8 cellular contexts compared by ENCODE assay signal in the genomic region with DNA sequence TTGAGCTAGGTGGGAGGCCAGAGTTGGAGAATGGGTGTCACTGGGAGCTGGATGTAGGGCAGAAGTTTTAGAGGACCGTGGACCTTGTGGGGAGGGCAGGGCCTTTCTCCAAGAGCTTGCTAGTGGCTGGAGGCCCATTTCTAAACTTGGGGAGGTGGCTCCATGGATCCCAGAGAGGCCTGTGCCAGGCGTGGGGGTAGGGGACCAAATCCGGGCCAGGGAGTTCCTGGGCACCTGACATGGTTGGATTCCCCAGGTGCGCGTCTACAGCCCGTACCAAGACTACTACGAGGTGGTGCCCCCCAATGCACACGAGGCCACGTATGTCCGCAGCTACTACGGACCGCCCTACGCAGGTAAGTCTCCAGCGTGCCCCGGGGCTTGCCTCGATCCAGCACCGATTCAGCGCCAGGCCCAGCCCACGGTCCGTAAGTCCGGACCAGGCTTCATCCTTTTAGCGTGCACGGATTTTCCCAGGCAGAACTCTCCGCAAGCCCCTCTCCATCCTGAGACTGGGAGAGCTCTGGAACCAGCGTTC. TPM values are rescaled to one million over a fixed set of nuclear protein-coding genes. Genes with fewer than 3 reads are reported as not detected.
DNase-seq lines count a peak whose midpoint lies in the region; ATAC-seq and TF ChIP-seq lines count a peak whose summit lies in the region.

No MANE protein-coding gene starts in this region.

- no peaks in the 10 kb centered on the region for H3K27me3 ChIP-seq in heart right ventricle
- H3K27me3 ChIP-seq in mucosa of stomach (ENCODE audit: control insufficient read depth, insufficient read depth, low read length), result no peaks in the 10 kb centered on the region
- H3K27me3 ChIP-seq in aorta (ENCODE audit: control insufficient read depth in 1 of 2, insufficient read depth in 2 of 2, low read length in 1 of 2), result no peaks in the 10 kb centered on the region
- H3K27me3 ChIP-seq in gastroesophageal sphincter, result no peaks in the 10 kb centered on the region

- no peak overlapping the region for H3K9ac ChIP-seq in mucosa of stomach (ENCODE audit: low read length)

- 27 to 29% methylated on average over 25 of the region's 25 CpGs for whole genome bisulfite sequencing in heart right ventricle, 2 donors
- 18 to 23% methylated on average over 25 of the region's 25 CpGs for WGBS in aorta, 2 donors
- 71% methylated on average over 1 of the region's 25 CpGs; no CpG with 5 or more reads in 1 of the 2 donors for whole genome bisulfite sequencing in gastroesophageal sphincter (ENCODE audit: low coverage in 1 of 2), 2 donors

- no peaks in the 10 kb centered on the region for H3K36me3 ChIP-seq in heart right ventricle
- no peaks in the 10 kb centered on the region for H3K36me3 ChIP-seq in mucosa of stomach (ENCODE audit: control insufficient read depth, insufficient read depth, low read length)
- no peaks in the 10 kb centered on the region for H3K36me3 ChIP-seq in aorta (ENCODE audit: control insufficient read depth in 1 of 2, insufficient read depth in 2 of 2, low read length in 1 of 2)
- H3K36me3 ChIP-seq in gastroesophageal sphincter, result no peaks in the 10 kb centered on the region

- DNase-seq in heart right ventricle (no peak), cardiac septum (ENCODE audit: low spot score) (no peak), aorta (no peak), activated gamma-delta T cell treated with Interleukin-2 at 50 U/mL for 16 hours (no peak)
- DNase-seq in central memory CD8-positive, alpha-beta T cell (ENCODE audit: low spot score in 2 of 2), result no peak

- no peak for TF ChIP-seq POLR2A in gastroesophageal sphincter (IDR thresholded peaks at IDR 0.05)

- TF ChIP-seq CTCF in heart right ventricle (IDR thresholded peaks at IDR 0.05) (no peak), gastroesophageal sphincter (IDR thresholded peaks at IDR 0.05) (no peak)

- H3K9me3 Mint-ChIP-seq in central memory CD8-positive, alpha-beta T cell, result no peaks in the 10 kb centered on the region

- H3K27ac Mint-ChIP-seq in central memory CD8-positive, alpha-beta T cell (ENCODE audit: low read depth), result no peak overlapping the region

- peaks cover 5% of the 10 kb centered on the region for H3K4me1 Mint-ChIP-seq in central memory CD8-positive, alpha-beta T cell

- ATAC-seq in heart right ventricle (peak in 5 of 8 donors; percentile 10 to 40 (median 22)), aorta (ENCODE audit: low FRiP score) (peak; percentile 47), gastroesophageal sphincter (no peak), GM19463 (IDR thresholded peaks at IDR 0.05; ENCODE audit: unreplicated experiment) (no peak)
- ATAC-seq in central memory CD8-positive, alpha-beta T cell (replicated peaks; ENCODE audit: extremely low read depth, poor library complexity, severe bottlenecking), result no peak

- no peak for TF ChIP-seq EP300 in gastroesophageal sphincter (IDR thresholded peaks at IDR 0.05)

- H3K4me3 ChIP-seq in heart right ventricle, result peak overlapping the region in 9 of 10 donors; percentile 3 to 52 (median 41)
- peak overlapping the region; percentile 10 for H3K4me3 ChIP-seq in mucosa of stomach (ENCODE audit: low read length)
- no peak overlapping the region for H3K4me3 ChIP-seq in aorta (ENCODE audit: low read length in 2 of 2)
- H3K4me3 ChIP-seq in gastroesophageal sphincter, result peak overlapping the region in 1 of 2 donors; percentile 37

- H3K4me1 ChIP-seq in heart right ventricle (peaks cover 6 to 44% (median 32%) of the 10 kb centered on the region in 9 donors), mucosa of stomach (ENCODE audit: control insufficient read depth, insufficient read depth, low read length) (peaks cover 13% of the 10 kb centered on the region), aorta (ENCODE audit: control insufficient read depth in 1 of 2, insufficient read depth in 2 of 2, low read length in 2 of 2) (no peaks in the 10 kb centered on the region), gastroesophageal sphincter (peaks cover 0 to 23% (median 4%) of the 10 kb centered on the region in 3 donors)

- H3K9me3 ChIP-seq in heart right ventricle (no peaks in the 10 kb centered on the region), mucosa of stomach (ENCODE audit: control insufficient read depth, low read length) (no peaks in the 10 kb centered on the region), aorta (ENCODE audit: control insufficient read depth, low read length) (no peaks in the 10 kb centered on the region), gastroesophageal sphincter (no peaks in the 10 kb centered on the region)

- peak overlapping the region in 1 of 10 donors; percentile 22 for H3K27ac ChIP-seq in heart right ventricle
- H3K27ac ChIP-seq in aorta (ENCODE audit: low read depth in 1 of 2, low read length in 2 of 2), result no peak overlapping the region
- peak overlapping the region in 2 of 4 donors; percentile 24 to 59 for H3K27ac ChIP-seq in gastroesophageal sphincter

- intact Hi-C loops in heart right ventricle (cut with DNase I), result loop anchor here in 9 of 10 donors (1.0 to 5.0 kb wide), 12 partner anchors 33 to 354 kb away; no protein-coding TSS in a partner anchor
- intact Hi-C loops in cardiac septum (cut with DNase I), result loop anchor here (1.0 kb wide), 2 partner anchors 35 to 256 kb away; no protein-coding TSS in a partner anchor
- intact Hi-C loops in aorta (cut with DNase I), result loop anchor here (2.0 to 10.0 kb wide), 4 partner anchors 33 to 366 kb away; no protein-coding TSS in a partner anchor

- H3K4me3 Mint-ChIP-seq in central memory CD8-positive, alpha-beta T cell, result peak overlapping the region; percentile 37

- peaks cover 12% of the 10 kb centered on the region for H3K36me3 Mint-ChIP-seq in central memory CD8-positive, alpha-beta T cell (ENCODE audit: insufficient read depth)

- H3K27me3 Mint-ChIP-seq in central memory CD8-positive, alpha-beta T cell, result no peaks in the 10 kb centered on the region

RNA-seq across cellular contexts. Expression of gene PLEKHB1, which starts 14.2 kb away (rescaled TPM):
- 10 to 100 TPM in 8 of 10 donors, 1 to 10 TPM in 2; 6.5 to 44.8 (median 18.8) TPM for total RNA-seq in heart right ventricle
- 10 to 100 TPM in 1 of 2 donors, under 1 TPM in 1; 0.71 to 11.8 TPM for polyA plus RNA-seq in heart right ventricle
- 31.2 TPM for total RNA-seq in cardiac septum
- 10 to 100 TPM in 1 of 2 donors, 1 to 10 TPM in 1; 3.5 to 10.5 TPM for total RNA-seq in aorta
- 10 to 100 TPM in 1 of 2 donors, 1 to 10 TPM in 1; 3.3 to 14.1 TPM for polyA plus RNA-seq in aorta
- total RNA-seq in gastroesophageal sphincter, result 10 to 100 TPM; 13.3 to 49.3 (median 37.6) TPM

Comparison
In these comparisons a context has a peak if more than half of its experiments do, and no peak if none do; other contexts are left out.
1. ATAC-seq: peak in heart right ventricle (5 of 8) and aorta (single experiment); none in central memory CD8-positive, alpha-beta T cell (single experiment), gastroesophageal sphincter (single experiment) and GM19463 (single experiment).
2. H3K4me3 ChIP-seq: peak in heart right ventricle (9 of 10) and mucosa of stomach (single experiment); none in aorta (0 of 2).